17 cellular contexts compared by ENCODE assay signal in genomic region chr13:35984776-35985453, GRCh38.
DNase-seq lines count a peak whose midpoint lies in the region; ATAC-seq and TF ChIP-seq lines count a peak whose summit lies in the region.
"Had no signal": no experiment of that assay in that cellular context is flagged by ENCODE, and none has a peak within 500 bp of the region (broad histone marks: within the 10 kb centered on the region; RNA-seq: fewer than 3 reads in every experiment).

No MANE protein-coding gene starts in this region.

- WGBS in hepatocyte (ENCODE audit: low lambda C conversion rate, missing lambda C conversion rate): 63% methylated on average over 10 of the region's 10 CpGs

- no peaks in the 10 kb centered on the region for H3K36me3 Mint-ChIP-seq in immature natural killer cell
- no peaks in the 10 kb centered on the region for H3K36me3 Mint-ChIP-seq in activated T-helper 1 cell treated with anti-CD3 and anti-CD28 coated beads, Interleukin-12 subunit alpha, Interleukin-12 subunit beta, Interleukin-2, Interleukin-4 antibody, amounts not matched to agents 30 ng/mL and 10 ng/mL and 1 ng/mL, durations not matched to agents 14 hours and 24 hours and 36 hours (ENCODE audit: low read depth)

- H3K27ac ChIP-seq in hepatocyte: no peak overlapping the region
- H3K27ac ChIP-seq: esophagus muscularis mucosa, PC-9 had no signal

- no peak for TF ChIP-seq CTCF in hepatocyte (IDR thresholded peaks at IDR 0.05; ENCODE audit: poor library complexity)

- intact Hi-C loops in activated T-helper 1 cell treated with anti-CD3 and anti-CD28 coated beads, Interleukin-12 subunit alpha, Interleukin-12 subunit beta, Interleukin-2, Interleukin-4 antibody, amounts not matched to agents 30 ng/mL and 10 ng/mL and 1 ng/mL, durations not matched to agents 14 hours and 24 hours and 36 hours (cut with micrococcal nuclease): no loop called here

- no peaks in the 10 kb centered on the region for H3K9me2 ChIP-seq in hepatocyte (replicated peaks; ENCODE audit: insufficient read depth)

- no peaks in the 10 kb centered on the region for H3K36me3 ChIP-seq in hepatocyte (replicated peaks; ENCODE audit: insufficient read depth, low read depth)
- H3K36me3 ChIP-seq: esophagus muscularis mucosa had no signal

- H4K20me1 ChIP-seq in hepatocyte (ENCODE audit: insufficient read depth, poor library complexity, severe bottlenecking): no peaks in the 10 kb centered on the region

- no peaks in the 10 kb centered on the region for H3K4me1 Mint-ChIP-seq in immature natural killer cell
- H3K4me1 Mint-ChIP-seq in activated T-helper 1 cell treated with anti-CD3 and anti-CD28 coated beads, Interleukin-12 subunit alpha, Interleukin-12 subunit beta, Interleukin-2, Interleukin-4 antibody, amounts not matched to agents 30 ng/mL and 10 ng/mL and 1 ng/mL, durations not matched to agents 14 hours and 24 hours and 36 hours (ENCODE audit: low read depth): no peaks in the 10 kb centered on the region
- H3K4me1 Mint-ChIP-seq: T-helper 17 cell had no signal

- peaks cover 0 to 2% (median 0%) of the 10 kb centered on the region in 3 donors for H3K27me3 Mint-ChIP-seq in immature natural killer cell (ENCODE audit: low read depth in 3 of 3)
- no peaks in the 10 kb centered on the region for H3K27me3 Mint-ChIP-seq in activated T-helper 1 cell treated with anti-CD3 and anti-CD28 coated beads, Interleukin-12 subunit alpha, Interleukin-12 subunit beta, Interleukin-2, Interleukin-4 antibody, amounts not matched to agents 30 ng/mL and 10 ng/mL and 1 ng/mL, durations not matched to agents 14 hours and 24 hours and 36 hours (ENCODE audit: insufficient read depth)
- H3K27me3 Mint-ChIP-seq: T-helper 17 cell had no signal

- peak overlapping the region in 1 of 6 donors; percentile 43 for H3K27ac Mint-ChIP-seq in immature natural killer cell
- no peak overlapping the region for H3K27ac Mint-ChIP-seq in activated T-helper 1 cell treated with anti-CD3 and anti-CD28 coated beads, Interleukin-12 subunit alpha, Interleukin-12 subunit beta, Interleukin-2, Interleukin-4 antibody, amounts not matched to agents 30 ng/mL and 10 ng/mL and 1 ng/mL, durations not matched to agents 14 hours and 24 hours and 36 hours
- H3K27ac Mint-ChIP-seq: activated naive CD4-positive, alpha-beta T cell treated with anti-CD3 and anti-CD28 coated beads for 36 hours; T-helper 17 cell had no signal

- no peak overlapping the region for H2AFZ ChIP-seq in hepatocyte
- H2AFZ ChIP-seq: PC-9 had no signal

- H3K4me3 Mint-ChIP-seq in immature natural killer cell: no peak overlapping the region
- no peak overlapping the region for H3K4me3 Mint-ChIP-seq in activated T-helper 1 cell treated with anti-CD3 and anti-CD28 coated beads, Interleukin-12 subunit alpha, Interleukin-12 subunit beta, Interleukin-2, Interleukin-4 antibody, amounts not matched to agents 30 ng/mL and 10 ng/mL and 1 ng/mL, durations not matched to agents 14 hours and 24 hours and 36 hours
- H3K4me3 Mint-ChIP-seq: activated naive CD4-positive, alpha-beta T cell treated with anti-CD3 and anti-CD28 coated beads for 36 hours; T-helper 17 cell had no signal

- peaks cover 0 to 2% (median 0%) of the 10 kb centered on the region in 6 donors for H3K9me3 Mint-ChIP-seq in immature natural killer cell
- no peaks in the 10 kb centered on the region for H3K9me3 Mint-ChIP-seq in activated T-helper 1 cell treated with anti-CD3 and anti-CD28 coated beads, Interleukin-12 subunit alpha, Interleukin-12 subunit beta, Interleukin-2, Interleukin-4 antibody, amounts not matched to agents 30 ng/mL and 10 ng/mL and 1 ng/mL, durations not matched to agents 14 hours and 24 hours and 36 hours
- H3K9me3 Mint-ChIP-seq: activated naive CD4-positive, alpha-beta T cell treated with anti-CD3 and anti-CD28 coated beads for 36 hours had no signal

- H3K79me2 ChIP-seq in hepatocyte: no peaks in the 10 kb centered on the region

- H3K4me1 ChIP-seq in hepatocyte (ENCODE audit: insufficient read depth): no peaks in the 10 kb centered on the region

- no peak overlapping the region for H3K4me3 ChIP-seq in hepatocyte
- H3K4me3 ChIP-seq: esophagus muscularis mucosa, PC-9 had no signal

- no peaks in the 10 kb centered on the region for H3K27me3 ChIP-seq in hepatocyte
- H3K27me3 ChIP-seq: esophagus muscularis mucosa had no signal

- H3K4me2 ChIP-seq in hepatocyte: no peak overlapping the region
- H3K4me2 ChIP-seq: PC-9 had no signal

- no peaks in the 10 kb centered on the region for H3K9me3 ChIP-seq in hepatocyte (ENCODE audit: low read depth)
- H3K9me3 ChIP-seq: esophagus muscularis mucosa had no signal

- peak; percentile 60 for DNase-seq in D341Med (ENCODE audit: low spot score)
- DNase-seq in NCI-H1105 (lab: John Stamatoyannopoulos, UW): peak; percentile 80
- peak; percentile 33 for DNase-seq in NCI-H510A (lab: John Stamatoyannopoulos, UW)
- DNase-seq in hepatocyte (ENCODE audit: low spot score): peak; percentile 22
- no peak for DNase-seq in activated naive CD4-positive, alpha-beta T cell treated with Interleukin-2 at 50 U/mL for 16 hours
- no peak for DNase-seq in immature natural killer cell
- DNase-seq in activated T-helper 1 cell treated with anti-CD3 and anti-CD28 coated beads, Interleukin-12 subunit alpha, Interleukin-12 subunit beta, Interleukin-2, Interleukin-4 antibody, amounts not matched to agents 30 ng/mL and 10 ng/mL and 1 ng/mL, durations not matched to agents 14 hours and 24 hours and 36 hours (ENCODE audit: low spot score): no peak
- DNase-seq: activated CD4-positive, alpha-beta T cell treated with anti-CD3 and anti-CD28 coated beads, Interleukin-2, amount 50 U/mL, for 1 hour; activated naive CD4-positive, alpha-beta T cell treated with anti-CD3 and anti-CD28 coated beads for 36 hours; cerebellar nuclear complex; Karpas-422; PC-9; stimulated activated CD4-positive, alpha-beta T cell treated with anti-CD3 and anti-CD28 coated beads, Interleukin-2, amount 100 ng/mL, for 48 hours; stimulated activated naive CD8-positive, alpha-beta T cell treated with anti-CD3 and anti-CD28 coated beads, Interleukin-15, Interleukin-2, amounts not matched to agents 100 U/mL and 50 U/mL, for 24 hours; T-helper 17 cell had no signal

- ATAC-seq in HG02678 (IDR thresholded peaks at IDR 0.05; ENCODE audit: unreplicated experiment): no peak
- ATAC-seq: stimulated activated naive CD8-positive, alpha-beta T cell treated with anti-CD3 and anti-CD28 coated beads, Interleukin-15, Interleukin-2, amounts not matched to agents 100 U/mL and 50 U/mL, for 24 hours; T-helper 17 cell had no signal

Comparison
In these comparisons a context has a peak if more than half of its experiments do, and no peak if none do; other contexts are left out.
1. DNase-seq: peak in D341Med (single experiment), NCI-H1105 (single experiment), NCI-H510A (single experiment) and hepatocyte (single experiment); none in activated naive CD4-positive, alpha-beta T cell treated with Interleukin-2 at 50 U/mL for 16 hours (single experiment), immature natural killer cell (0 of 3) and activated T-helper 1 cell treated with anti-CD3 and anti-CD28 coated beads, Interleukin-12 subunit alpha, Interleukin-12 subunit beta, Interleukin-2, Interleukin-4 antibody, amounts not matched to agents 30 ng/mL and 10 ng/mL and 1 ng/mL, durations not matched to agents 14 hours and 24 hours and 36 hours (single experiment).